In the genomic region with DNA sequence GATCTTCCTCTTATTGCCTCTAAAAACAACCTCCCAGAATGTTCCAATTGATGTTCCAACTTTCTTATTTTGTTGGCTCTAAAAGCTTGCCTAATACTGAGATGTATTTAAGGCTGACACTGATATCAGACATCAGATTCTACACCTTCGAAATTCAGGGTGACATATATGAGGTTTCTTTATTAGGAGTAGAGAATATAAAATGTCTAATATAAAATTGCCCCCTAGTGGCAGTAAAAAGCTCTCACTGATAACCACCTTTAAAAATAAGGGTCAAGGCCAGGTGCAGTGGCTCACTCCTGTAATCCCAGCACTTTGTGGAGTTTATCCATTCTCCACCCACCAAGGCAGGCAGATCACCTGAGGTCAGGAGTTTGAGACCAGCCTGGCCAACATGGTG, we compare ENCODE assay signal across 1 cellular context.
TF ChIP-seq lines count a peak whose summit lies in the region.

No MANE protein-coding gene starts in this region.

TF ChIP-seq in liver, 16 proteins besides CTCF, POLR2A, EP300 and RAD21 (continued from another document):
- TF ChIP-seq, protein P1, sequence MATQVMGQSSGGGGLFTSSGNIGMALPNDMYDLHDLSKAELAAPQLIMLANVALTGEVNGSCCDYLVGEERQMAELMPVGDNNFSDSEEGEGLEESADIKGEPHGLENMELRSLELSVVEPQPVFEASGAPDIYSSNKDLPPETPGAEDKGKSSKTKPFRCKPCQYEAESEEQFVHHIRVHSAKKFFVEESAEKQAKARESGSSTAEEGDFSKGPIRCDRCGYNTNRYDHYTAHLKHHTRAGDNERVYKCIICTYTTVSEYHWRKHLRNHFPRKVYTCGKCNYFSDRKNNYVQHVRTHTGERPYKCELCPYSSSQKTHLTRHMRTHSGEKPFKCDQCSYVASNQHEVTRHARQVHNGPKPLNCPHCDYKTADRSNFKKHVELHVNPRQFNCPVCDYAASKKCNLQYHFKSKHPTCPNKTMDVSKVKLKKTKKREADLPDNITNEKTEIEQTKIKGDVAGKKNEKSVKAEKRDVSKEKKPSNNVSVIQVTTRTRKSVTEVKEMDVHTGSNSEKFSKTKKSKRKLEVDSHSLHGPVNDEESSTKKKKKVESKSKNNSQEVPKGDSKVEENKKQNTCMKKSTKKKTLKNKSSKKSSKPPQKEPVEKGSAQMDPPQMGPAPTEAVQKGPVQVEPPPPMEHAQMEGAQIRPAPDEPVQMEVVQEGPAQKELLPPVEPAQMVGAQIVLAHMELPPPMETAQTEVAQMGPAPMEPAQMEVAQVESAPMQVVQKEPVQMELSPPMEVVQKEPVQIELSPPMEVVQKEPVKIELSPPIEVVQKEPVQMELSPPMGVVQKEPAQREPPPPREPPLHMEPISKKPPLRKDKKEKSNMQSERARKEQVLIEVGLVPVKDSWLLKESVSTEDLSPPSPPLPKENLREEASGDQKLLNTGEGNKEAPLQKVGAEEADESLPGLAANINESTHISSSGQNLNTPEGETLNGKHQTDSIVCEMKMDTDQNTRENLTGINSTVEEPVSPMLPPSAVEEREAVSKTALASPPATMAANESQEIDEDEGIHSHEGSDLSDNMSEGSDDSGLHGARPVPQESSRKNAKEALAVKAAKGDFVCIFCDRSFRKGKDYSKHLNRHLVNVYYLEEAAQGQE (IDR thresholded peaks at IDR 0.05): no peak
- TF ChIP-seq GABPA (IDR thresholded peaks at IDR 0.05 in 1 of 2, conservative IDR thresholded peaks at IDR 0.05 in 1 of 2) (no peak), HNF4A (conservative IDR thresholded peaks at IDR 0.05) (no peak), SP1 (IDR thresholded peaks at IDR 0.05) (no peak), FOXA2 (IDR thresholded peaks at IDR 0.05) (no peak), ATF3 (IDR thresholded peaks at IDR 0.05) (no peak)
